In genomic region chr19:13866463-13867046, GRCh38 we compare ENCODE assay signal across 2 cellular contexts.
TF ChIP-seq lines count a peak whose summit lies in the region.

No MANE protein-coding gene starts in this region.

TF ChIP-seq in SK-N-SH, 30 proteins besides CTCF, POLR2A, EP300 and RAD21 (continued from another document):
- TF ChIP-seq REST (IDR thresholded peaks at IDR 0.05; ENCODE audit: low read depth, low read length) (no peak), GATA2 (CRISPR knock-in tag; IDR thresholded peaks at IDR 0.05) (no peak), TAF1 (IDR thresholded peaks at IDR 0.05; ENCODE audit: borderline replicate concordance, low read depth, low read length) (no peak), POLR2AphosphoS5 (IDR thresholded peaks at IDR 0.05; ENCODE audit: low read depth, low read length) (no peak), JUND (IDR thresholded peaks at IDR 0.05) (no peak), RFX5 (IDR thresholded peaks at IDR 0.05; ENCODE audit: low read length) (no peak), MEF2A (IDR thresholded peaks at IDR 0.05; ENCODE audit: borderline replicate concordance, low read depth) (no peak), USF2 (IDR thresholded peaks at IDR 0.05; ENCODE audit: borderline replicate concordance, low read depth, low read length) (no peak), RXRA (IDR thresholded peaks at IDR 0.05; ENCODE audit: borderline replicate concordance, low read depth) (no peak)

TF ChIP-seq in SK-N-SH treated with all-trans-retinoic acid at 6 μM for 48 hours, 23 proteins besides CTCF, POLR2A, EP300 and RAD21 (continued from another document):
- TF ChIP-seq PPARA (CRISPR knock-in tag; IDR thresholded peaks at IDR 0.05; ENCODE audit: borderline replicate concordance): no peak
- TF ChIP-seq CSDC2 (CRISPR knock-in tag; IDR thresholded peaks at IDR 0.05): no peak
- TF ChIP-seq OSR1 (CRISPR knock-in tag; IDR thresholded peaks at IDR 0.05): no peak
- TF ChIP-seq ZFP30 (CRISPR knock-in tag; IDR thresholded peaks at IDR 0.05): no peak
- TF ChIP-seq ZNF8 (CRISPR knock-in tag; IDR thresholded peaks at IDR 0.05): no peak
- no peak for TF ChIP-seq CREB5 (CRISPR knock-in tag; IDR thresholded peaks at IDR 0.05; ENCODE audit: low read depth)
- no peak for TF ChIP-seq TCF4 (CRISPR knock-in tag; IDR thresholded peaks at IDR 0.05; ENCODE audit: borderline replicate concordance)
- TF ChIP-seq PATZ1 (CRISPR knock-in tag; IDR thresholded peaks at IDR 0.05; ENCODE audit: borderline replicate concordance): no peak
- no peak for TF ChIP-seq CSRNP3 (CRISPR knock-in tag; IDR thresholded peaks at IDR 0.05)
- no peak for TF ChIP-seq TOX (CRISPR knock-in tag; IDR thresholded peaks at IDR 0.05; ENCODE audit: borderline replicate concordance)
- no peak for TF ChIP-seq ZNF70 (CRISPR knock-in tag; IDR thresholded peaks at IDR 0.05)
- no peak for TF ChIP-seq ZC3H10 (CRISPR knock-in tag; IDR thresholded peaks at IDR 0.05)
TF ChIP-seq in SK-N-SH treated with all-trans-retinoic acid at 6 μM for 48 hours: peak in this region for 0.
